Comparison of ENCODE assay signal across 22 cellular contexts in the genomic region with DNA sequence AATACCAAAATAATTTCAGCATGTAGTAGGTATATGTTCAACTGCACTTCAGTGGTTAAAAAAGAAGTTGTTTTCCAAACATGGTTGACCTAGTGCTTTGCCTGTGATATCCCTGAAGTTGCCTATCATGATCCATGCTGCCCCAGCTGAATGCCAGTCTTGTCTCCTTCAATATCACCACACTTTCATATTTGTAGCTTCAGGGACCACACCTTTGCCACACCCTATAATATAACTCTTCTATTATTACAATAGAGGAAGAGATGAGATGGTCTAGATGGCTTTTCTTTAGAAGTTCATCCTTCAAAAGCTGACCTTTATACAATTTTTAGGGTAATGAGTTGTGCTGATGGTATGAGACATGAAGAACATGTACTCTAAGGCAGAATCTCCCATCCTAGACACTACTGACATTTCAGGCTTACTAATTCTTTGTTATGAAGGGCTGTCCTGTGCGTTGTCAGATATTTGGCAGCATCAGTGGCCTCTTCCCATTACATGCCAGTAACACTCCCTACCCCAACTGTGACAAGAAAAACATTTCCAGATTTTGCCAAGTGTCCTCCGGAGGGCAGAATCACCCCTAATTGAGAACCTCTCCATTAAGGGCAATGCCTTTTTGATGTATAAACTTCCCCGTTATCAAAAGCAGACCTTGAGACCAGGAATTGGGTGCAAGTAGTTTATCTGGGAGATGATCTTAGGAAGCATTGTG.
DNase-seq lines count a peak whose midpoint lies in the region; FAIRE-seq and TF ChIP-seq lines count a peak whose summit lies in the region.
"Had no signal": no experiment of that assay in that cellular context is flagged by ENCODE, and none has a peak within 500 bp of the region (broad histone marks: within the 10 kb centered on the region; RNA-seq: fewer than 3 reads in every experiment).

No MANE protein-coding gene starts in this region.

- H3K27ac ChIP-seq in WERI-Rb-1 (peak overlapping the region; percentile 50; the same call in 1 of the 2 replicates), left ventricle myocardium inferior (replicated peaks) (peak overlapping the region; percentile 10)
- H3K27ac ChIP-seq: BLaER1 treated with 17β-estradiol and CSF1 and Interleukin-3, amounts not matched to agents 10 nM and 100 nM; heart right ventricle; ovary; tibial artery had no signal

- intact Hi-C loops in left ventricle myocardium inferior (cut with micrococcal nuclease): no loop called here

- H3K4me3 ChIP-seq in WERI-Rb-1 (ENCODE audit: low read depth, low read length) (no peak overlapping the region), left ventricle myocardium inferior (no peak overlapping the region)
- H3K4me3 ChIP-seq: BLaER1 treated with 17β-estradiol and CSF1 and Interleukin-3, amounts not matched to agents 10 nM and 100 nM; HAP-1; heart right ventricle; ovary; skin epidermis; tibial artery had no signal

- H3K27me3 ChIP-seq in WERI-Rb-1 (ENCODE audit: insufficient read depth, low read depth, severe bottlenecking): no peaks in the 10 kb centered on the region
- no peaks in the 10 kb centered on the region for H3K27me3 ChIP-seq in left ventricle myocardium inferior (ENCODE audit: low read depth)
- H3K27me3 ChIP-seq: BLaER1 treated with 17β-estradiol and CSF1 and Interleukin-3, amounts not matched to agents 10 nM and 100 nM; heart right ventricle; ovary; tibial artery had no signal

- TF ChIP-seq CTCF in GM12872 (IDR thresholded peaks at IDR 0.05; ENCODE audit: insufficient read depth, low read depth, low read length) (0 out of 3 replicates have a peak, but pooled peaks have one; percentile 3), WERI-Rb-1 (IDR thresholded peaks at IDR 0.05; ENCODE audit: low read depth, low read length) (no peak), left ventricle myocardium inferior (IDR thresholded peaks at IDR 0.05; ENCODE audit: borderline replicate concordance) (no peak)

- H3K4me1 ChIP-seq in left ventricle myocardium inferior: peaks cover 27% of the 10 kb centered on the region
- H3K4me1 ChIP-seq: tibial artery had no signal

- FAIRE-seq in urothelium cell line (lab: Jason Lieb, UNC): no peak
- FAIRE-seq: RCC 7860 had no signal

- H3K36me3 ChIP-seq in WERI-Rb-1 (no peaks in the 10 kb centered on the region), left ventricle myocardium inferior (no peaks in the 10 kb centered on the region)
- H3K36me3 ChIP-seq: BLaER1 treated with 17β-estradiol and CSF1 and Interleukin-3, amounts not matched to agents 10 nM and 100 nM; HAP-1; heart right ventricle; ovary; tibial artery had no signal

- H3K9me3 ChIP-seq in WERI-Rb-1 (ENCODE audit: severe bottlenecking) (peaks cover 3% of the 10 kb centered on the region), left ventricle myocardium inferior (replicated peaks) (no peaks in the 10 kb centered on the region)
- H3K9me3 ChIP-seq: HAP-1, heart right ventricle, ovary, tibial artery had no signal

- peak; percentile 0 for DNase-seq in DMS153 treated with DMSO at 0.1 percent for 48 hours (lab: John Stamatoyannopoulos, UW; ENCODE audit: unreplicated experiment)
- DNase-seq in DMS153 (lab: John Stamatoyannopoulos, UW): no peak
- DNase-seq in WERI-Rb-1: no peak
- DNase-seq in left ventricle myocardium inferior: no peak
- DNase-seq in NCI-H510A (lab: John Stamatoyannopoulos, UW): no peak
- no peak for DNase-seq in urothelium cell line (ENCODE audit: low spot score)
- no peak for DNase-seq in NCI-H1105 treated with DMSO at 0.1 percent for 48 hours (lab: John Stamatoyannopoulos, UW)
- DNase-seq: 8988T; activated B cell treated with CpG ODN at 0.5 μM for 24 hours; activated CD8-positive, alpha-beta memory T cell treated with anti-CD3 and anti-CD28 coated beads, Interleukin-2, amount 10 ng/mL, durations not matched to agents 7 days and 5 days; dermis blood vessel endothelial cell; DMS79 treated with DMSO at 0.1 percent for 48 hours; heart right ventricle; IMR-90; ovary; stimulated activated CD4-positive, alpha-beta T cell treated with anti-CD3 and anti-CD28 coated beads, Interleukin-4, amount 100 ng/mL, for 4 hours; tibial artery had no signal
